Comparison of ENCODE assay signal across 20 cellular contexts in the genomic region with DNA sequence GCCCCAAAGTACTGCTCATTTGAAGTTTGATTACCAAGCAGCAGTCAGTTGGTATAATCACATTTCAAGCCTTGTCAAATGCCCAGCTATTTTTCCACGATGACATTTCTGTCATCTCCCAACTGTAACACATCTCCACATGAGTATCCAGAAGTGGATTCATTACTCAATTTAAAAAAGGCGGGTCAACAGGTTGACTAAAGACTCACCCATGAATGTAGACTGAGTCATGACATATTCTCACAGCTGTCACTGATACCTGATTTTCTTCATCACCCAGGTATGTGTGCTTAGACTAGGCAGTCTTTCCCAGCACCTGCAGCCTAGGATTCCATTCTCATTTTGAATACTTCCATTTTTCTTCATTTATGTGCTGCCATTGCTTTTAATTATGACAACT.
DNase-seq lines count a peak whose midpoint lies in the region; ATAC-seq, FAIRE-seq and TF ChIP-seq lines count a peak whose summit lies in the region.
"Had no signal": no experiment of that assay in that cellular context is flagged by ENCODE, and none has a peak within 500 bp of the region (broad histone marks: within the 10 kb centered on the region; RNA-seq: fewer than 3 reads in every experiment).

No MANE protein-coding gene starts in this region.

- no peaks in the 10 kb centered on the region for H3K36me3 ChIP-seq in bronchial epithelial cell (ENCODE audit: control insufficient read depth, insufficient read depth, low read length)
- no peaks in the 10 kb centered on the region for H3K36me3 ChIP-seq in trophoblast cell (ENCODE audit: control insufficient read depth in 1 of 2, insufficient read depth in 2 of 2, low read length in 2 of 2)
- H3K36me3 ChIP-seq: BE2C had no signal

- H3K4me1 ChIP-seq in foreskin keratinocyte, result no peaks in the 10 kb centered on the region
- no peaks in the 10 kb centered on the region for H3K4me1 ChIP-seq in trophoblast cell (ENCODE audit: control insufficient read depth in 1 of 2, insufficient read depth in 2 of 2, low read length in 2 of 2)
- H3K4me1 ChIP-seq: BE2C had no signal

- H3K79me2 ChIP-seq in trophoblast cell (ENCODE audit: control insufficient read depth, insufficient read depth, low read length, poor library complexity), result no peaks in the 10 kb centered on the region

- H4K91ac ChIP-seq in trophoblast cell (ENCODE audit: low read depth, low read length), result no peak overlapping the region

- H3K9me3 ChIP-seq in trophoblast cell (ENCODE audit: insufficient read depth, low read depth, low read length), result no peaks in the 10 kb centered on the region
- H3K9me3 ChIP-seq: BE2C had no signal

- no peak overlapping the region for H3K14ac ChIP-seq in trophoblast cell (ENCODE audit: low read length)

- peak; percentile 93 for ATAC-seq in foreskin keratinocyte
- no peak for ATAC-seq in GM18870 (IDR thresholded peaks at IDR 0.05; ENCODE audit: unreplicated experiment)
- ATAC-seq: HCT116 had no signal

- POLR2A ChIA-PET in RWPE1 (lab: Yijun Ruan, JAX; ENCODE audit: low non-redundant PET), result no interaction called here

- no peak overlapping the region for H3K18ac ChIP-seq in trophoblast cell (ENCODE audit: low read length)

- TF ChIP-seq CTCF in RWPE1 (conservative IDR thresholded peaks at IDR 0.05; ENCODE audit: low read depth) (no peak), bronchial epithelial cell (IDR thresholded peaks at IDR 0.05; ENCODE audit: insufficient read depth, low read length, severe bottlenecking) (no peak), foreskin keratinocyte (conservative IDR thresholded peaks at IDR 0.05) (no peak)

- DNase-seq in RWPE1 (ENCODE audit: low spot score) (peak; percentile 44), bronchial epithelial cell (ENCODE audit: low read depth) (peak; percentile 92), foreskin keratinocyte (peak; percentile 43 to 84), trophoblast cell (peak; percentile 27 to 68), DMS79 (lab: John Stamatoyannopoulos, UW) (no peak), NCI-H1092 treated with DMSO at 0.1 percent for 48 hours (lab: John Stamatoyannopoulos, UW) (no peak)
- no peak for DNase-seq in stimulated activated CD4-positive, alpha-beta T cell treated with anti-CD3 and anti-CD28 coated beads, Interleukin-4, amount 100 ng/mL, for 4 hours
- DNase-seq: ACHN; BE2C; C1 segment of cervical spinal cord; CD4-positive, CD25-positive, alpha-beta regulatory T cell; DMS153; DMS79 treated with DMSO at 0.1 percent for 48 hours; GF-D8; GOT3; H7; HFFc6 had no signal

- H3K27me3 ChIP-seq in bronchial epithelial cell (ENCODE audit: control insufficient read depth, insufficient read depth, low read length), result no peaks in the 10 kb centered on the region
- H3K27me3 ChIP-seq in foreskin keratinocyte, result peaks cover 17% of the 10 kb centered on the region
- H3K27me3 ChIP-seq in trophoblast cell (ENCODE audit: insufficient read depth, low read length), result no peaks in the 10 kb centered on the region

- no CpG with 5 or more reads among the region's 2 CpGs for WGBS in trophoblast cell (ENCODE audit: extremely low coverage, insufficient coverage, insufficient read length)

- no peak overlapping the region for H4K12ac ChIP-seq in trophoblast cell (ENCODE audit: low read depth, low read length)

- no peak overlapping the region for H2BK12ac ChIP-seq in trophoblast cell (ENCODE audit: low read length)

- H3K23ac ChIP-seq in trophoblast cell (ENCODE audit: low read length), result no peak overlapping the region

- H2AK5ac ChIP-seq in trophoblast cell (ENCODE audit: low read length), result no peak overlapping the region

- CTCF ChIA-PET in RWPE1 (lab: Yijun Ruan, JAX), result interaction anchor here (0.7 kb wide), 1 partner anchor 40 kb away, joined by 3 read pairs; no protein-coding TSS in a partner anchor

- FAIRE-seq in bronchial epithelial cell (lab: Jason Lieb, UNC), result peak; percentile 83
- FAIRE-seq: A204.1 had no signal

- H3K79me1 ChIP-seq in trophoblast cell (ENCODE audit: low read length), result no peaks in the 10 kb centered on the region

- H3K9ac ChIP-seq in trophoblast cell (ENCODE audit: low read length), result no peak overlapping the region

- H3K4me2 ChIP-seq in trophoblast cell (ENCODE audit: low read length), result no peak overlapping the region

- H3K4me3 ChIP-seq in bronchial epithelial cell (ENCODE audit: low read depth, low read length) (no peak overlapping the region), trophoblast cell (ENCODE audit: low read depth, low read length) (no peak overlapping the region)

- H2AFZ ChIP-seq in trophoblast cell (ENCODE audit: insufficient read depth, low read length, poor library complexity), result no peak overlapping the region

- H4K8ac ChIP-seq in trophoblast cell (ENCODE audit: low read depth, low read length), result no peak overlapping the region

- H3K4ac ChIP-seq in trophoblast cell (ENCODE audit: low read depth, low read length), result no peak overlapping the region

- no peak overlapping the region for H2BK120ac ChIP-seq in trophoblast cell (ENCODE audit: insufficient read depth, low read length, poor library complexity)

- no peak overlapping the region for H2BK5ac ChIP-seq in trophoblast cell (ENCODE audit: low read depth, low read length, poor library complexity)

- H3K27ac ChIP-seq in RWPE1 (no peak overlapping the region), foreskin keratinocyte (no peak overlapping the region), trophoblast cell (ENCODE audit: low read depth, low read length) (no peak overlapping the region)

Comparison
In these comparisons a context has a peak if more than half of its experiments do, and no peak if none do; other contexts are left out.
1. DNase-seq: peak in RWPE1 (single experiment), bronchial epithelial cell (single experiment), foreskin keratinocyte (2 of 2) and trophoblast cell (2 of 2); none in DMS79 (single experiment), stimulated activated CD4-positive, alpha-beta T cell treated with anti-CD3 and anti-CD28 coated beads, Interleukin-4, amount 100 ng/mL, for 4 hours (0 of 2) and NCI-H1092 treated with DMSO at 0.1 percent for 48 hours (single experiment).